Comparison of ENCODE assay signal across 17 cellular contexts in genomic region chr12:120467439-120467838, GRCh38. TPM values are rescaled to one million over a fixed set of nuclear protein-coding genes. Genes with fewer than 3 reads are reported as not detected.
DNase-seq lines count a peak whose midpoint lies in the region; ATAC-seq, FAIRE-seq and TF ChIP-seq lines count a peak whose summit lies in the region.
"Had no signal": no experiment of that assay in that cellular context is flagged by ENCODE, and none has a peak within 500 bp of the region (broad histone marks: within the 10 kb centered on the region; RNA-seq: fewer than 3 reads in every experiment).

No MANE protein-coding gene starts in this region.

- H3K56ac ChIP-seq in IMR-90 (ENCODE audit: extremely low read depth, insufficient read depth, low read length): no peak overlapping the region

- H4K91ac ChIP-seq in IMR-90 (ENCODE audit: insufficient read depth, low read depth, low read length): no peak overlapping the region

- no peak overlapping the region for H2AK9ac ChIP-seq in IMR-90 (replicated peaks; ENCODE audit: low read depth, low read length, poor library complexity)

- H3K9ac ChIP-seq in SK-N-SH (no peak overlapping the region), IMR-90 (ENCODE audit: low read depth, low read length) (no peak overlapping the region), adipocyte (ENCODE audit: low read length) (peak overlapping the region; percentile 14), neural cell (ENCODE audit: low read length) (no peak overlapping the region)

- BruUV-seq in IMR-90 (replicated peaks; lab: Mats Ljungman, UMichigan): TSS peak; percentile 26

- H2BK120ac ChIP-seq in IMR-90 (ENCODE audit: low read depth, low read length): no peak overlapping the region

- H3K27me3 ChIP-seq in SK-N-SH (ENCODE audit: insufficient read depth): no peaks in the 10 kb centered on the region
- H3K27me3 ChIP-seq in IMR-90 (ENCODE audit: control insufficient read depth, insufficient read depth, low read length): no peaks in the 10 kb centered on the region
- no peaks in the 10 kb centered on the region for H3K27me3 ChIP-seq in adipocyte (replicated peaks; ENCODE audit: control insufficient read depth, insufficient read depth, low read length)
- H3K27me3 ChIP-seq in neural cell (ENCODE audit: insufficient read depth, low read depth, low read length): no peaks in the 10 kb centered on the region
- H3K27me3 ChIP-seq: ascending aorta, foreskin keratinocyte, thyroid gland had no signal

- TF ChIP-seq CTCF in SK-N-SH (IDR thresholded peaks at IDR 0.05): no peak
- no peak for TF ChIP-seq CTCF in IMR-90 (conservative IDR thresholded peaks at IDR 0.05; ENCODE audit: low read depth, low read length)
- TF ChIP-seq CTCF in neural cell (IDR thresholded peaks at IDR 0.05; ENCODE audit: poor library complexity, severe bottlenecking): no peak

- no peak overlapping the region for H4K5ac ChIP-seq in IMR-90 (ENCODE audit: low read depth, low read length)

- no peak for TF ChIP-seq POLR2A in IMR-90 (IDR thresholded peaks at IDR 0.05; ENCODE audit: low read depth, low read length)

- no peaks in the 10 kb centered on the region for H3K9me3 ChIP-seq in SK-N-SH
- no peaks in the 10 kb centered on the region for H3K9me3 ChIP-seq in IMR-90 (ENCODE audit: control insufficient read depth, insufficient read depth, low read length)
- H3K9me3 ChIP-seq in adipocyte (ENCODE audit: control insufficient read depth, low read length): no peaks in the 10 kb centered on the region
- no peaks in the 10 kb centered on the region for H3K9me3 ChIP-seq in neural cell (ENCODE audit: low read length)
- H3K9me3 ChIP-seq: ascending aorta, thyroid gland had no signal

- H2AK5ac ChIP-seq in IMR-90 (ENCODE audit: low read depth, low read length): no peak overlapping the region

- H3K18ac ChIP-seq in IMR-90 (ENCODE audit: low read depth, low read length): no peak overlapping the region

- peaks cover 34 to 38% of the 10 kb centered on the region in 2 experiments for H3K36me3 ChIP-seq in SK-N-SH (replicated peaks in 1 of 2; ENCODE audit: control insufficient read depth in 1 of 2, insufficient read depth in 2 of 2, low read length in 1 of 2)
- H3K36me3 ChIP-seq in IMR-90 (ENCODE audit: control insufficient read depth, insufficient read depth, low read length): peaks cover 33% of the 10 kb centered on the region
- peaks cover 40% of the 10 kb centered on the region for H3K36me3 ChIP-seq in adipocyte (ENCODE audit: control insufficient read depth, insufficient read depth, low read length, severe bottlenecking)
- peaks cover 25% of the 10 kb centered on the region for H3K36me3 ChIP-seq in neural cell (ENCODE audit: insufficient read depth, low read length)

- H3K9me2 ChIP-seq in SK-N-SH: no peaks in the 10 kb centered on the region
- H3K9me2 ChIP-seq in neural cell (ENCODE audit: insufficient read depth, low read length): no peaks in the 10 kb centered on the region

- TF ChIP-seq EP300 in SK-N-SH (IDR thresholded peaks at IDR 0.05; ENCODE audit: borderline replicate concordance in 1 of 2, low read depth in 1 of 2, low read length in 1 of 2) (no peak), neural cell (conservative IDR thresholded peaks at IDR 0.05; ENCODE audit: poor library complexity, severe bottlenecking) (no peak)

- CTCF ChIA-PET in SK-N-SH (lab: Yijun Ruan, JAX) (interaction anchor here (0.7 to 5.3 kb wide), 9 partner anchors 9 to 112 kb away, joined by 3 to 52 read pairs (median 8); partner anchors contain the start of genes COX6A1 and DYNLL1), IMR-90 (lab: Yijun Ruan, JAX) (interaction anchor here (1.6 to 1.7 kb wide), 2 partner anchors 9 to 29 kb away, joined by 5 to 6 read pairs; no protein-coding TSS in a partner anchor)

- TF ChIP-seq RAD21 in SK-N-SH (IDR thresholded peaks at IDR 0.05; ENCODE audit: low read length) (no peak), IMR-90 (IDR thresholded peaks at IDR 0.05; ENCODE audit: low read length) (no peak), neural cell (conservative IDR thresholded peaks at IDR 0.05) (no peak)

- peaks cover 28 to 64% of the 10 kb centered on the region in 2 experiments for H3K79me1 ChIP-seq in IMR-90 (ENCODE audit: low read depth in 1 of 2, low read length in 2 of 2)

- no peak overlapping the region for H3K4me3 ChIP-seq in SK-N-SH (ENCODE audit: low read depth in 2 of 2, low read length in 1 of 2)
- H3K4me3 ChIP-seq in IMR-90 (ENCODE audit: insufficient read depth, low read depth, low read length): no peak overlapping the region
- no peak overlapping the region for H3K4me3 ChIP-seq in adipocyte (ENCODE audit: low read length)
- H3K4me3 ChIP-seq in neural cell (ENCODE audit: low read length): peak overlapping the region; percentile 97

- H3K14ac ChIP-seq in IMR-90 (replicated peaks; ENCODE audit: low read depth, low read length): no peak overlapping the region

- H3K27ac ChIP-seq in SK-N-SH (ENCODE audit: low read depth in 2 of 2, low read length in 1 of 2): no peak overlapping the region
- no peak overlapping the region for H3K27ac ChIP-seq in IMR-90 (ENCODE audit: insufficient read depth, low read length)
- no peak overlapping the region for H3K27ac ChIP-seq in neural cell (ENCODE audit: low read length)

- dilution Hi-C loops in IMR-90 (cut with HindIII; ENCODE audit: low sequenced_read_pairs, unreplicated experiment): no loop called here

- WGBS in SK-N-SH (ENCODE audit: low lambda C conversion rate): 97% methylated on average over 6 of the region's 6 CpGs
- 100% methylated on average over 1 of the region's 6 CpGs; no CpG with 5 or more reads in 1 of the 2 experiments for WGBS in IMR-90 (ENCODE audit: extremely low coverage in 2 of 2, insufficient read length in 1 of 2), 2 experiments

- H4K20me1 ChIP-seq in SK-N-SH (ENCODE audit: insufficient read depth) (peaks cover 52% of the 10 kb centered on the region), IMR-90 (ENCODE audit: insufficient read depth, low read length) (peaks cover 50% of the 10 kb centered on the region), neural cell (ENCODE audit: insufficient read depth) (peaks cover 8% of the 10 kb centered on the region)

- H3K23ac ChIP-seq in IMR-90 (ENCODE audit: low read depth, low read length): no peak overlapping the region

- DNase-seq in SK-N-SH (no peak), IMR-90 (no peak), adipocyte (ENCODE audit: low read depth) (no peak), RCC 7860 (ENCODE audit: low spot score) (no peak)
- no peak for DNase-seq in NK-92 treated with Interleukin-12 subunit alpha and Interleukin-12 subunit beta, amount 100 ng/mL, for 24 hours (lab: John Stamatoyannopoulos, UW)
- no peak for DNase-seq in stimulated activated CD4-positive, alpha-beta T cell treated with anti-CD3 and anti-CD28 coated beads, Interleukin-1b, Interleukin-23, amount 100 ng/mL, for 48 hours
- DNase-seq: activated CD8-positive, alpha-beta memory T cell treated with anti-CD3 and anti-CD28 coated beads for 24 hours; foreskin keratinocyte; GOT3; NCI-H146; NCI-H774; thyroid gland had no signal

- H3K4me2 ChIP-seq in SK-N-SH: peak overlapping the region; percentile 94; the same call in 1 of the 2 replicates
- H3K4me2 ChIP-seq in IMR-90 (ENCODE audit: low read depth, low read length): no peak overlapping the region
- no peak overlapping the region for H3K4me2 ChIP-seq in neural cell (ENCODE audit: low read length)

- H3K4ac ChIP-seq in IMR-90 (ENCODE audit: low read depth, low read length): no peak overlapping the region

- no peaks in the 10 kb centered on the region for H3K9me1 ChIP-seq in IMR-90 (ENCODE audit: insufficient read depth, low read length)

- intact Hi-C loops in IMR-90 (cut with micrococcal nuclease): no loop called here

- POLR2A ChIA-PET in SK-N-SH (lab: Yijun Ruan, JAX): interaction anchor here (0.6 kb wide), 1 partner anchor 9 kb away, joined by 3 read pairs; no protein-coding TSS in a partner anchor
- POLR2A ChIA-PET in IMR-90 (lab: Charles Lee; ENCODE audit: unreplicated experiment): no interaction called here

- no peak for FAIRE-seq in RCC 7860 (lab: Jason Lieb, UNC)
- FAIRE-seq: A204.1, GM19239 had no signal

- H3K79me2 ChIP-seq in SK-N-SH (ENCODE audit: insufficient read depth): peaks cover 88% of the 10 kb centered on the region
- peaks cover 56% of the 10 kb centered on the region for H3K79me2 ChIP-seq in neural cell (replicated peaks; ENCODE audit: insufficient read depth, low read length)

- no peak for ATAC-seq in SK-N-SH treated with all-trans-retinoic acid at 6 μM for 48 hours
- ATAC-seq in IMR-90 (ENCODE audit: low read depth): no peak
- ATAC-seq: foreskin keratinocyte had no signal

- no peak overlapping the region for H2AFZ ChIP-seq in SK-N-SH (ENCODE audit: low read depth)
- H2AFZ ChIP-seq in IMR-90 (replicated peaks; ENCODE audit: low read length, poor library complexity): no peak overlapping the region
- no peak overlapping the region for H2AFZ ChIP-seq in neural cell (ENCODE audit: low read depth, low read length)

- peaks cover 22% of the 10 kb centered on the region for H3F3A ChIP-seq in SK-N-SH (replicated peaks; ENCODE audit: insufficient read depth)
- peaks cover 7% of the 10 kb centered on the region for H3F3A ChIP-seq in neural cell (ENCODE audit: insufficient read depth, low read length, poor library complexity, severe bottlenecking)

- no peak overlapping the region for H2BK20ac ChIP-seq in IMR-90 (ENCODE audit: low read depth, low read length)

- H3K4me1 ChIP-seq in SK-N-SH (ENCODE audit: control insufficient read depth in 1 of 2, insufficient read depth in 2 of 2, low read depth in 1 of 2, low read length in 1 of 2) (peaks cover 0 to 8% of the 10 kb centered on the region in 2 experiments; a peak in 1 of 4 replicates), IMR-90 (ENCODE audit: control insufficient read depth, insufficient read depth, low read length) (peaks cover 4% of the 10 kb centered on the region; the same call in 1 of the 2 replicates), adipocyte (ENCODE audit: control insufficient read depth, insufficient read depth, low read length) (peaks cover 29% of the 10 kb centered on the region)

- no peak overlapping the region for H4K8ac ChIP-seq in IMR-90 (ENCODE audit: low read depth in 2 of 2, low read length in 2 of 2)

- no peak overlapping the region for H2BK5ac ChIP-seq in IMR-90 (ENCODE audit: low read depth, low read length, poor library complexity, severe bottlenecking)

- in situ Hi-C loops in IMR-90 (cut with MboI; ENCODE audit: low sequenced_read_pairs): no loop called here

- H2BK15ac ChIP-seq in IMR-90 (ENCODE audit: low read depth, low read length): no peak overlapping the region

RNA-seq across cellular contexts. Expression of gene SRSF9, which starts 2.1 kb away (rescaled TPM):
- 164 and 210 TPM in 2 replicates for polyA plus RNA-seq in SK-N-SH (2012; rRNA removed)
- polyA plus RNA-seq in SK-N-SH (2012; cell fraction: cytosol; rRNA removed): 208 and 246 TPM in 2 replicates
- 124 and 180 TPM in 2 replicates for polyA plus RNA-seq in SK-N-SH (2012; cell fraction: nucleus; rRNA removed)
- total RNA-seq in IMR-90 (2012; rRNA removed): 102 and 196 TPM in 2 replicates
- 132 and 143 TPM in 2 replicates for polyA plus RNA-seq in IMR-90 (2012; rRNA removed)
- polyA plus RNA-seq in IMR-90 (2012; cell fraction: cytosol; rRNA removed): 145 and 193 TPM in 2 replicates
- polyA plus RNA-seq in IMR-90 (2012; cell fraction: nucleus; rRNA removed; ENCODE audit: low replicate concordance): 100 and 179 TPM in 2 replicates
- polyA plus RNA-seq in neural cell: 263 and 289 TPM in 2 replicates
- polyA minus RNA-seq in neural cell: 112 and 127 TPM in 2 replicates

RNA-seq across cellular contexts. Expression of gene GATC, which starts 21.2 kb away (rescaled TPM):
- 10.6 and 12.4 TPM in 2 replicates for polyA plus RNA-seq in SK-N-SH (2012; rRNA removed)
- polyA plus RNA-seq in SK-N-SH (2012; cell fraction: cytosol; rRNA removed): 10.9 and 11.4 TPM in 2 replicates
- polyA plus RNA-seq in SK-N-SH (2012; cell fraction: nucleus; rRNA removed): 19.5 and 24.8 TPM in 2 replicates
- total RNA-seq in IMR-90 (2012; rRNA removed): 15.6 and 16.5 TPM in 2 replicates
- 7.6 and 8.7 TPM in 2 replicates for polyA plus RNA-seq in IMR-90 (2012; rRNA removed)
- 3.9 and 5.5 TPM in 2 replicates for polyA plus RNA-seq in IMR-90 (2012; cell fraction: cytosol; rRNA removed)
- polyA plus RNA-seq in IMR-90 (2012; cell fraction: nucleus; rRNA removed; ENCODE audit: low replicate concordance): 5.0 and 12.8 TPM in 2 replicates
- polyA plus RNA-seq in neural cell: 43.6 and 45.3 TPM in 2 replicates
- polyA minus RNA-seq in neural cell: 41.4 and 47.8 TPM in 2 replicates

RNA-seq across cellular contexts. Expression of gene TRIAP1, which starts 21.3 kb away (rescaled TPM):
- 34.1 and 48.2 TPM in 2 replicates for polyA plus RNA-seq in SK-N-SH (2012; rRNA removed)
- 61.6 and 81.5 TPM in 2 replicates for polyA plus RNA-seq in SK-N-SH (2012; cell fraction: cytosol; rRNA removed)
- polyA plus RNA-seq in SK-N-SH (2012; cell fraction: nucleus; rRNA removed): 7.6 and 15.6 TPM in 2 replicates
- total RNA-seq in IMR-90 (2012; rRNA removed): 19.2 and 45.5 TPM in 2 replicates
- 23.2 and 32.3 TPM in 2 replicates for polyA plus RNA-seq in IMR-90 (2012; rRNA removed)
- 5.8 and 6.9 TPM in 2 replicates for polyA plus RNA-seq in IMR-90 (2012; cell fraction: cytosol; rRNA removed)
- polyA plus RNA-seq in IMR-90 (2012; cell fraction: nucleus; rRNA removed; ENCODE audit: low replicate concordance): 1.6 and 10.6 TPM in 2 replicates
- 40.7 and 45.1 TPM in 2 replicates for polyA plus RNA-seq in neural cell
- polyA minus RNA-seq in neural cell: 21.9 and 22.6 TPM in 2 replicates

RNA-seq across cellular contexts. Expression of gene DYNLL1, which starts 28.5 kb away (rescaled TPM):
- polyA plus RNA-seq in SK-N-SH (2012; rRNA removed): 596 and 607 TPM in 2 replicates
- 700 and 718 TPM in 2 replicates for polyA plus RNA-seq in SK-N-SH (2012; cell fraction: cytosol; rRNA removed)
- polyA plus RNA-seq in SK-N-SH (2012; cell fraction: nucleus; rRNA removed): 172 and 211 TPM in 2 replicates
- total RNA-seq in IMR-90 (2012; rRNA removed): 696 and 709 TPM in 2 replicates
- 627 and 663 TPM in 2 replicates for polyA plus RNA-seq in IMR-90 (2012; rRNA removed)
- 559 and 576 TPM in 2 replicates for polyA plus RNA-seq in IMR-90 (2012; cell fraction: cytosol; rRNA removed)
- 164 and 313 TPM in 2 replicates for polyA plus RNA-seq in IMR-90 (2012; cell fraction: nucleus; rRNA removed; ENCODE audit: low replicate concordance)
- polyA plus RNA-seq in neural cell: 404 and 466 TPM in 2 replicates
- 126 and 149 TPM in 2 replicates for polyA minus RNA-seq in neural cell

RNA-seq across cellular contexts. Expression of gene COX6A1, which starts 29.5 kb away (rescaled TPM):
- polyA plus RNA-seq in SK-N-SH (2012; rRNA removed): 1,149 and 1,199 TPM in 2 replicates
- polyA plus RNA-seq in SK-N-SH (2012; cell fraction: cytosol; rRNA removed): 571 and 799 TPM in 2 replicates
- polyA plus RNA-seq in SK-N-SH (2012; cell fraction: nucleus; rRNA removed): 370 and 664 TPM in 2 replicates
- 339 and 396 TPM in 2 replicates for total RNA-seq in IMR-90 (2012; rRNA removed)
- polyA plus RNA-seq in IMR-90 (2012; rRNA removed): 541 and 664 TPM in 2 replicates
- polyA plus RNA-seq in IMR-90 (2012; cell fraction: cytosol; rRNA removed): 1,474 and 2,112 TPM in 2 replicates
- polyA plus RNA-seq in IMR-90 (2012; cell fraction: nucleus; rRNA removed; ENCODE audit: low replicate concordance): 252 and 454 TPM in 2 replicates
- polyA plus RNA-seq in neural cell: 1,801 and 2,017 TPM in 2 replicates
- polyA minus RNA-seq in neural cell: 363 and 381 TPM in 2 replicates
